In genomic region chr17:82065638-82066303, GRCh38 we compare ENCODE assay signal across 8 cellular contexts. TPM values are rescaled to one million over a fixed set of nuclear protein-coding genes. Genes with fewer than 3 reads are reported as not detected.
A peak's percentile ranks its signal among the peaks of the same experiment; 100 is the strongest.
DNase-seq lines count a peak whose midpoint lies in the region; ATAC-seq and TF ChIP-seq lines count a peak whose summit lies in the region.

DUS1L (minus strand) TSS chr17:82065804; CDS start chr17:82065059, 745 bp downstream.

- peak; percentile 99 for DNase-seq in D341Med (ENCODE audit: low spot score)
- DNase-seq in MV-4-11 (lab: John Stamatoyannopoulos, UW): peak; percentile 21
- peak; percentile 53 to 70 for DNase-seq in activated CD4-positive, alpha-beta T cell treated with anti-CD3 and anti-CD28 coated beads, Interleukin-2, amount 50 U/mL, for 24 hours (ENCODE audit: low read depth in 1 of 2, low spot score in 1 of 2)
- DNase-seq in lung (ENCODE audit: low spot score): peak; percentile 59
- peak; percentile 51 to 60 (median 53) for DNase-seq in stimulated activated CD4-positive, alpha-beta T cell treated with anti-CD3 and anti-CD28 coated beads, TNF-alpha, amount 100 ng/mL, for 24 hours (ENCODE audit: low read depth in 3 of 3)

- H3K27ac ChIP-seq in duodenal mucosa (ENCODE audit: low read depth, low read length) (peak within 1 kb of the TSS; percentile 50), lung (ENCODE audit: low read depth in 1 of 2, low read length in 1 of 2) (peak within 1 kb of the TSS; percentile 73 to 96)

- TF ChIP-seq CTCF in lung (IDR thresholded peaks at IDR 0.05; ENCODE audit: control extremely low read depth, extremely low read depth): no peak

- 10 to 12% methylated on average over 85 to 88 of the region's 88 CpGs for WGBS in lung, 2 donors

- H3K9ac ChIP-seq in duodenal mucosa (ENCODE audit: low read depth in 1 of 2, low read length in 2 of 2): peak within 1 kb of the TSS; percentile 79 to 87

- H3K9me3 ChIP-seq in duodenal mucosa (ENCODE audit: control insufficient read depth in 1 of 2, low read length in 2 of 2) (no peaks in the 10 kb centered on the region), lung (ENCODE audit: control insufficient read depth in 2 of 2, insufficient read depth in 1 of 2, low read length in 1 of 2) (no peaks in the 10 kb centered on the region)

- H3K4me3 ChIP-seq in duodenal mucosa (ENCODE audit: low read depth in 1 of 2, low read length in 2 of 2): peak within 1 kb of the TSS; percentile 81 to 85
- H3K4me3 ChIP-seq in lung: peak within 1 kb of the TSS; percentile 81

- ATAC-seq in GM21515 (IDR thresholded peaks at IDR 0.05; ENCODE audit: unreplicated experiment) (peak; percentile 44), lung (ENCODE audit: insufficient read depth, low FRiP score) (peak; percentile 85), HG02938 (IDR thresholded peaks at IDR 0.05; ENCODE audit: unreplicated experiment) (no peak)

- H3K27me3 ChIP-seq in duodenal mucosa (ENCODE audit: control insufficient read depth in 1 of 2, insufficient read depth in 2 of 2, low read length in 2 of 2) (no peaks in the 10 kb centered on the region), lung (ENCODE audit: control insufficient read depth, insufficient read depth) (no peaks in the 10 kb centered on the region)

- H3K4me1 ChIP-seq in duodenal mucosa (ENCODE audit: control insufficient read depth in 1 of 2, insufficient read depth in 2 of 2, low read length in 2 of 2) (peaks cover 15 to 16% of the 10 kb centered on the region in 2 donors), lung (ENCODE audit: control insufficient read depth in 2 of 2, insufficient read depth in 2 of 2, low read length in 2 of 2) (peaks cover 9 to 19% of the 10 kb centered on the region in 2 donors)

- peaks cover 8 to 23% of the 10 kb centered on the region in 2 donors for H3K36me3 ChIP-seq in duodenal mucosa (ENCODE audit: control insufficient read depth in 1 of 2, insufficient read depth in 2 of 2, low read length in 2 of 2)
- peaks cover 0 to 32% of the 10 kb centered on the region in 2 donors for H3K36me3 ChIP-seq in lung (ENCODE audit: control insufficient read depth in 2 of 2, insufficient read depth in 2 of 2, low read length in 2 of 2)

RNA-seq across cellular contexts. Expression of gene DUS1L, which starts in this region (rescaled TPM):
- total RNA-seq in lung: 100 to 1,000 TPM in 1 of 2 donors, 10 to 100 TPM in 1; 40.0 to 117 TPM
- 100 to 1,000 TPM in 1 of 2 donors, 10 to 100 TPM in 1; 82.8 to 179 TPM for polyA plus RNA-seq in lung

Comparison
In these comparisons a context has a peak if more than half of its experiments do, and no peak if none do; other contexts are left out.
1. DNase-seq: peak in every context shown above with its lines; median percentile 99 in D341Med; 62 in activated CD4-positive, alpha-beta T cell treated with anti-CD3 and anti-CD28 coated beads, Interleukin-2, amount 50 U/mL, for 24 hours; 59 in lung; 53 in stimulated activated CD4-positive, alpha-beta T cell treated with anti-CD3 and anti-CD28 coated beads, TNF-alpha, amount 100 ng/mL, for 24 hours; 21 in MV-4-11.